24 cellular contexts compared by ENCODE assay signal in genomic region chrY:19479141-19479540, GRCh38.
"Had no signal": no experiment of that assay in that cellular context is flagged by ENCODE, and none has a peak within 500 bp of the region (broad histone marks: within the 10 kb centered on the region; RNA-seq: fewer than 3 reads in every experiment).

No MANE protein-coding gene starts in this region.

- H3K27ac ChIP-seq: left ventricle myocardium inferior, neural progenitor cell, neutrophil, ovary, right atrium auricular region, right lobe of liver, stomach, testis, thyroid gland, transverse colon, upper lobe of left lung, vagina had no signal

- H3K36me3 ChIP-seq: left ventricle myocardium inferior, neural progenitor cell, neutrophil, ovary, right atrium auricular region, right lobe of liver, stomach, thyroid gland, transverse colon, upper lobe of left lung, vagina had no signal

- H3K4me3 Mint-ChIP-seq: mesothelial cell of epicardium; naive B cell; natural killer cell; nephron progenitor cell; neural progenitor cell; stimulated activated naive B cell treated with anti-CD40 and anti-IgM and Interleukin-4, amounts not matched to agents 10 μg/mL and 1 μg/mL and 100 μg/mL, for 72 hours had no signal

- H3K36me3 Mint-ChIP-seq: mesothelial cell of epicardium, naive B cell, natural killer cell, neural progenitor cell had no signal

- H3K9me3 ChIP-seq: left ventricle myocardium inferior, neutrophil, ovary, right atrium auricular region, right lobe of liver, stomach, testis, thyroid gland, transverse colon, upper lobe of left lung, vagina had no signal

- H3K27me3 Mint-ChIP-seq: naive B cell; progenitor cell of endocrine pancreas; stimulated activated naive B cell treated with anti-CD40 and anti-IgM and Interleukin-4, amounts not matched to agents 10 μg/mL and 1 μg/mL and 100 μg/mL, for 72 hours had no signal

- H3K4me1 Mint-ChIP-seq: mesothelial cell of epicardium; naive B cell; nephron progenitor cell; neural progenitor cell; stimulated activated naive B cell treated with anti-CD40 and anti-IgM and Interleukin-4, amounts not matched to agents 10 μg/mL and 1 μg/mL and 100 μg/mL, for 72 hours had no signal

- DNase-seq: islet precursor cell; left ventricle myocardium inferior; mesendoderm; naive B cell; natural killer cell; nephron progenitor cell; occipital lobe; ovary; right lobe of liver; stimulated activated CD4-positive, alpha-beta T cell treated with anti-CD3 and anti-CD28 coated beads, Interleukin-1b, Interleukin-23, amount 100 ng/mL, for 48 hours; stimulated activated CD4-positive, alpha-beta T cell treated with anti-CD3 and anti-CD28 coated beads, Interleukin-4, amount 100 ng/mL, for 1 hour; stimulated activated naive B cell treated with anti-CD40 and anti-IgM and Interleukin-4, amounts not matched to agents 10 μg/mL and 1 μg/mL and 100 μg/mL, for 72 hours; stimulated activated naive CD8-positive, alpha-beta T cell treated with anti-CD3 and anti-CD28 coated beads, Interleukin-15, Interleukin-2, amounts not matched to agents 100 U/mL and 50 U/mL, for 24 hours; stomach; testis; thyroid gland; transverse colon; upper lobe of left lung had no signal

- H3K9me3 Mint-ChIP-seq: mesothelial cell of epicardium; naive B cell; natural killer cell; nephron progenitor cell; neural progenitor cell; stimulated activated naive B cell treated with anti-CD40 and anti-IgM and Interleukin-4, amounts not matched to agents 10 μg/mL and 1 μg/mL and 100 μg/mL, for 72 hours had no signal

- ATAC-seq: natural killer cell; right lobe of liver; stimulated activated naive B cell treated with anti-CD40 and anti-IgM and Interleukin-4, amounts not matched to agents 10 μg/mL and 1 μg/mL and 100 μg/mL, for 72 hours; stimulated activated naive CD8-positive, alpha-beta T cell treated with anti-CD3 and anti-CD28 coated beads, Interleukin-15, Interleukin-2, amounts not matched to agents 100 U/mL and 50 U/mL, for 24 hours had no signal

- H3K27ac Mint-ChIP-seq: mesothelial cell of epicardium; naive B cell; natural killer cell; nephron progenitor cell; neural progenitor cell; progenitor cell of endocrine pancreas; stimulated activated naive B cell treated with anti-CD40 and anti-IgM and Interleukin-4, amounts not matched to agents 10 μg/mL and 1 μg/mL and 100 μg/mL, for 72 hours had no signal
